Comparison of ENCODE assay signal across 9 cellular contexts in genomic region chr18:63314991-63315662, GRCh38. TPM values are rescaled to one million over a fixed set of nuclear protein-coding genes. Genes with fewer than 3 reads are reported as not detected.
DNase-seq lines count a peak whose midpoint lies in the region; ATAC-seq and TF ChIP-seq lines count a peak whose summit lies in the region.
"Had no signal": no experiment of that assay in that cellular context is flagged by ENCODE, and none has a peak within 500 bp of the region (broad histone marks: within the 10 kb centered on the region; RNA-seq: fewer than 3 reads in every experiment).

No MANE protein-coding gene starts in this region.

- intact Hi-C loops in activated CD4-positive, alpha-beta memory T cell treated with anti-CD3 and anti-CD28 coated beads for 36 hours (cut with micrococcal nuclease): loop anchor here (1.0 to 5.0 kb wide), 2 partner anchors 115 to 728 kb away; no protein-coding TSS in a partner anchor
- intact Hi-C loops in posterior vena cava (cut with DNase I): loop anchor here in 1 of 2 donors (10.0 kb wide), 1 partner anchor 50 kb away; no protein-coding TSS in a partner anchor

- H3K27me3 Mint-ChIP-seq in activated naive CD4-positive, alpha-beta T cell treated with anti-CD3 and anti-CD28 coated beads, Interleukin-2, amount 10 ng/mL, durations not matched to agents 7 days and 5 days: peaks cover 4% of the 10 kb centered on the region
- no peaks in the 10 kb centered on the region for H3K27me3 Mint-ChIP-seq in activated CD4-positive, alpha-beta memory T cell treated with anti-CD3 and anti-CD28 coated beads for 36 hours
- H3K27me3 Mint-ChIP-seq in memory B cell: no peaks in the 10 kb centered on the region
- peaks cover 18% of the 10 kb centered on the region for H3K27me3 Mint-ChIP-seq in type B pancreatic cell

- POLR2A ChIA-PET in activated CD4-positive, alpha-beta memory T cell treated with anti-CD3 and anti-CD28 coated beads for 36 hours (lab: Charles Lee): interaction anchor here (0.7 to 2.4 kb wide), 8 partner anchors 13 to 177 kb away, joined by 3 to 14 read pairs (median 5); no protein-coding TSS in a partner anchor

- DNase-seq in activated naive CD4-positive, alpha-beta T cell treated with anti-CD3 and anti-CD28 coated beads, Interleukin-2, amount 10 ng/mL, durations not matched to agents 7 days and 5 days: no peak
- DNase-seq in activated naive CD4-positive, alpha-beta T cell (lab: John Stamatoyannopoulos, UW): no peak
- DNase-seq in activated CD4-positive, alpha-beta memory T cell treated with anti-CD3 and anti-CD28 coated beads for 36 hours: no peak
- no peak for DNase-seq in memory B cell (ENCODE audit: low spot score in 2 of 2)
- DNase-seq in type B pancreatic cell (ENCODE audit: extremely low spot score, unreplicated experiment): no peak
- DNase-seq in posterior vena cava (ENCODE audit: low spot score): no peak
- no peak for DNase-seq in HAP-1 (ENCODE audit: low spot score in 2 of 2)

- no peak overlapping the region for H3K4me3 ChIP-seq in HAP-1
- H3K4me3 ChIP-seq: SK-N-MC had no signal

- ATAC-seq in memory B cell (ENCODE audit: low read depth): no peak
- no peak for ATAC-seq in GM18873 (IDR thresholded peaks at IDR 0.05; ENCODE audit: low FRiP score, unreplicated experiment)

- no peaks in the 10 kb centered on the region for H3K9me3 Mint-ChIP-seq in activated naive CD4-positive, alpha-beta T cell treated with anti-CD3 and anti-CD28 coated beads, Interleukin-2, amount 10 ng/mL, durations not matched to agents 7 days and 5 days
- H3K9me3 Mint-ChIP-seq in activated CD4-positive, alpha-beta memory T cell treated with anti-CD3 and anti-CD28 coated beads for 36 hours: no peaks in the 10 kb centered on the region
- H3K9me3 Mint-ChIP-seq in memory B cell (no peaks in the 10 kb centered on the region), type B pancreatic cell (no peaks in the 10 kb centered on the region)

- peak overlapping the region; percentile 22 for H3K27ac Mint-ChIP-seq in activated naive CD4-positive, alpha-beta T cell treated with anti-CD3 and anti-CD28 coated beads, Interleukin-2, amount 10 ng/mL, durations not matched to agents 7 days and 5 days
- H3K27ac Mint-ChIP-seq in activated CD4-positive, alpha-beta memory T cell treated with anti-CD3 and anti-CD28 coated beads for 36 hours: peak overlapping the region; percentile 93
- peak overlapping the region; percentile 99 for H3K27ac Mint-ChIP-seq in memory B cell
- H3K27ac Mint-ChIP-seq in type B pancreatic cell: no peak overlapping the region

- peaks cover 53% of the 10 kb centered on the region for H3K4me1 Mint-ChIP-seq in activated naive CD4-positive, alpha-beta T cell treated with anti-CD3 and anti-CD28 coated beads, Interleukin-2, amount 10 ng/mL, durations not matched to agents 7 days and 5 days
- peaks cover 57% of the 10 kb centered on the region for H3K4me1 Mint-ChIP-seq in activated CD4-positive, alpha-beta memory T cell treated with anti-CD3 and anti-CD28 coated beads for 36 hours (ENCODE audit: low read depth)
- H3K4me1 Mint-ChIP-seq in memory B cell (peaks cover 49% of the 10 kb centered on the region), type B pancreatic cell (ENCODE audit: unreplicated experiment) (peaks cover 28% of the 10 kb centered on the region)

- H3K9me3 ChIP-seq in HAP-1: no peaks in the 10 kb centered on the region

- peak overlapping the region; percentile 85 for H3K4me3 Mint-ChIP-seq in activated naive CD4-positive, alpha-beta T cell treated with anti-CD3 and anti-CD28 coated beads, Interleukin-2, amount 10 ng/mL, durations not matched to agents 7 days and 5 days
- H3K4me3 Mint-ChIP-seq in activated CD4-positive, alpha-beta memory T cell treated with anti-CD3 and anti-CD28 coated beads for 36 hours: peak overlapping the region; percentile 94
- H3K4me3 Mint-ChIP-seq in memory B cell: peak overlapping the region; percentile 98
- peak overlapping the region; percentile 29 for H3K4me3 Mint-ChIP-seq in type B pancreatic cell

- H3K27me3 ChIP-seq in HAP-1 (ENCODE audit: low read depth): no peaks in the 10 kb centered on the region

- CTCF ChIA-PET in activated naive CD4-positive, alpha-beta T cell treated with anti-CD3 and anti-CD28 coated beads, Interleukin-2, amount 10 ng/mL, durations not matched to agents 7 days and 5 days (lab: Charles Lee): interaction anchor here (1.0 to 3.0 kb wide), 7 partner anchors 17 to 298 kb away, joined by 3 to 13 read pairs (median 4); no protein-coding TSS in a partner anchor
- CTCF ChIA-PET in activated CD4-positive, alpha-beta memory T cell treated with anti-CD3 and anti-CD28 coated beads for 36 hours (lab: Charles Lee): interaction anchor here (0.8 to 2.0 kb wide), 8 partner anchors 10 to 293 kb away, joined by 3 to 12 read pairs (median 4); no protein-coding TSS in a partner anchor

- in situ Hi-C loops in HAP-1 (cut with MboI; ENCODE audit: low sequenced_read_pairs): loop anchor here (5.0 to 25.0 kb wide), 2 partner anchors 178 to 298 kb away; no protein-coding TSS in a partner anchor

- peaks cover 7% of the 10 kb centered on the region; the same call in 1 of the 2 replicates for H3K4me1 ChIP-seq in HAP-1

- TF ChIP-seq CTCF in type B pancreatic cell (conservative IDR thresholded peaks at IDR 0.05): no peak

- H3K36me3 ChIP-seq in HAP-1 (replicated peaks): no peaks in the 10 kb centered on the region

- peaks cover 79% of the 10 kb centered on the region for H3K36me3 Mint-ChIP-seq in activated naive CD4-positive, alpha-beta T cell treated with anti-CD3 and anti-CD28 coated beads, Interleukin-2, amount 10 ng/mL, durations not matched to agents 7 days and 5 days
- H3K36me3 Mint-ChIP-seq in activated CD4-positive, alpha-beta memory T cell treated with anti-CD3 and anti-CD28 coated beads for 36 hours: peaks cover 65% of the 10 kb centered on the region
- H3K36me3 Mint-ChIP-seq in memory B cell: peaks cover 15% of the 10 kb centered on the region
- H3K36me3 Mint-ChIP-seq in type B pancreatic cell: peaks cover 8% of the 10 kb centered on the region

RNA-seq across cellular contexts. Expression of gene BCL2, which starts 4.4 kb away (rescaled TPM):
- 10 to 100 TPM; 66.9 to 67.9 TPM for total RNA-seq in activated CD4-positive, alpha-beta memory T cell treated with anti-CD3 and anti-CD28 coated beads for 36 hours
- total RNA-seq in type B pancreatic cell (ENCODE audit: low replicate concordance) (16.5 and 21.9 TPM in 2 replicates), posterior vena cava (10 to 100 TPM; 11.6 to 13.5 TPM)

RNA-seq across cellular contexts. Expression of gene KDSR, which starts 51.9 kb away (rescaled TPM):
- 10 to 100 TPM; 72.8 to 77.2 TPM for total RNA-seq in activated CD4-positive, alpha-beta memory T cell treated with anti-CD3 and anti-CD28 coated beads for 36 hours
- total RNA-seq in type B pancreatic cell (ENCODE audit: low replicate concordance): 50.2 and 52.7 TPM in 2 replicates
- total RNA-seq in posterior vena cava: 10 to 100 TPM; 54.2 to 78.7 TPM

Comparison
In these comparisons a context has a peak if more than half of its experiments do, and no peak if none do; other contexts are left out.
1. H3K4me3 Mint-ChIP-seq: peak in every context shown above with its lines; median percentile 98 in memory B cell; 94 in activated CD4-positive, alpha-beta memory T cell treated with anti-CD3 and anti-CD28 coated beads for 36 hours; 85 in activated naive CD4-positive, alpha-beta T cell treated with anti-CD3 and anti-CD28 coated beads, Interleukin-2, amount 10 ng/mL, durations not matched to agents 7 days and 5 days; 29 in type B pancreatic cell.